Comparison of ENCODE assay signal across 34 cellular contexts in genomic region chr5:6747103-6747502, GRCh38.
"Had no signal": no experiment of that assay in that cellular context is flagged by ENCODE, and none has a peak within 500 bp of the region (broad histone marks: within the 10 kb centered on the region; RNA-seq: fewer than 3 reads in every experiment).

No MANE protein-coding gene starts in this region.

- ATAC-seq: activated CD4-positive, alpha-beta T cell treated with anti-CD3 and anti-CD28 coated beads for 36 hours; activated CD4-positive, CD25-positive, alpha-beta regulatory T cell treated with anti-CD3 and anti-CD28 coated beads, Interleukin-2, amount 50 U/mL, for 24 hours; activated CD8-positive, alpha-beta T cell treated with anti-CD3 and anti-CD28 coated beads, Interleukin-2, amount 10 ng/mL, durations not matched to agents 7 days and 5 days; activated naive CD8-positive, alpha-beta T cell treated with anti-CD3 and anti-CD28 coated beads, Interleukin-2, amount 50 U/mL, for 24 hours; PC-3 had no signal

- H3K9me3 Mint-ChIP-seq: activated CD4-positive, alpha-beta T cell treated with anti-CD3 and anti-CD28 coated beads, Interleukin-2, amount 10 ng/mL, durations not matched to agents 7 days and 5 days; activated naive CD8-positive, alpha-beta T cell treated with anti-CD3 and anti-CD28 coated beads, Interleukin-2, amount 50 U/mL, for 24 hours; brain; IgD-negative memory B cell had no signal

- H3K27ac ChIP-seq: RWPE1, SK-N-MC had no signal

- H3K27ac Mint-ChIP-seq: activated CD4-positive, alpha-beta T cell treated with anti-CD3 and anti-CD28 coated beads, Interleukin-2, amount 10 ng/mL, durations not matched to agents 7 days and 5 days; activated CD8-positive, alpha-beta T cell treated with anti-CD3 and anti-CD28 coated beads, Interleukin-2, amount 10 ng/mL, durations not matched to agents 7 days and 5 days; activated naive CD8-positive, alpha-beta T cell; activated naive CD8-positive, alpha-beta T cell treated with anti-CD3 and anti-CD28 coated beads, Interleukin-2, amount 50 U/mL, for 24 hours; IgD-negative memory B cell had no signal

- H3K4me3 Mint-ChIP-seq: activated CD4-positive, alpha-beta T cell treated with anti-CD3 and anti-CD28 coated beads for 36 hours; activated CD4-positive, alpha-beta T cell treated with anti-CD3 and anti-CD28 coated beads, Interleukin-2, amount 10 ng/mL, durations not matched to agents 7 days and 5 days; activated CD8-positive, alpha-beta T cell treated with anti-CD3 and anti-CD28 coated beads, Interleukin-2, amount 10 ng/mL, durations not matched to agents 7 days and 5 days; activated naive CD8-positive, alpha-beta T cell; activated naive CD8-positive, alpha-beta T cell treated with anti-CD3 and anti-CD28 coated beads, Interleukin-2, amount 50 U/mL, for 24 hours; brain; IgD-negative memory B cell had no signal

- H3K27me3 Mint-ChIP-seq: activated CD4-positive, alpha-beta T cell treated with anti-CD3 and anti-CD28 coated beads for 36 hours; activated CD4-positive, alpha-beta T cell treated with anti-CD3 and anti-CD28 coated beads, Interleukin-2, amount 10 ng/mL, durations not matched to agents 7 days and 5 days; activated naive CD8-positive, alpha-beta T cell; activated naive CD8-positive, alpha-beta T cell treated with anti-CD3 and anti-CD28 coated beads, Interleukin-2, amount 50 U/mL, for 24 hours; brain; IgD-negative memory B cell had no signal

- H3K4me3 ChIP-seq: SK-N-MC had no signal

- DNase-seq: activated CD4-positive, alpha-beta T cell treated with anti-CD3 and anti-CD28 coated beads for 36 hours; activated CD4-positive, alpha-beta T cell treated with anti-CD3 and anti-CD28 coated beads, Interleukin-2, amount 10 ng/mL, durations not matched to agents 7 days and 5 days; activated CD4-positive, alpha-beta T cell treated with anti-CD3 and anti-CD28 coated beads, Interleukin-2, amount 50 U/mL, for 48 hours; activated CD8-positive, alpha-beta memory T cell treated with anti-CD3 and anti-CD28 coated beads, Interleukin-2, amount 50 U/mL, for 4 hours; activated CD8-positive, alpha-beta T cell treated with anti-CD3 and anti-CD28 coated beads, Interleukin-2, amount 10 ng/mL, durations not matched to agents 7 days and 5 days; activated gamma-delta T cell; activated naive CD4-positive, alpha-beta T cell treated with Interleukin-2 at 50 U/mL for 16 hours; activated naive CD8-positive, alpha-beta T cell treated with anti-CD3 and anti-CD28 coated beads, Interleukin-2, amount 50 U/mL, for 24 hours; activated T-cell treated with anti-CD3 and anti-CD28 coated beads, Interleukin-2, amount 50 U/mL, for 48 hours; anterior cingulate cortex; central memory CD4-positive, alpha-beta T cell; Kasumi-1; KBM-7; MM.1S; MV-4-11; NCI-H1092; NCI-H1436 treated with DMSO at 0.1 percent for 48 hours; NCI-H1694 treated with DMSO at 0.1 percent for 48 hours; NCI-H2029; NCI-H2107; NCI-H2171; NCI-H510A; NCI-H526; NCI-H748 treated with DMSO at 0.1 percent for 48 hours; NK-92 treated with Interleukin-12 subunit alpha and Interleukin-12 subunit beta, amount 100 ng/mL, for 24 hours; PC-3; Right ventricle myocardium superior; T1000 had no signal
